Comparison of ENCODE assay signal across 1 cellular context in genomic region chr6:3755637-3756515, GRCh38.
TF ChIP-seq lines count a peak whose summit lies in the region.

No MANE protein-coding gene starts in this region.

TF ChIP-seq in HEK293T, 16 proteins besides CTCF, POLR2A, EP300 and RAD21 (continued from another document):
- TF ChIP-seq ZNF384 (IDR thresholded peaks at IDR 0.05): no peak
- TF ChIP-seq NFRKB (IDR thresholded peaks at IDR 0.05): no peak
- no peak for TF ChIP-seq FOXM1 (IDR thresholded peaks at IDR 0.05; ENCODE audit: borderline replicate concordance)
TF ChIP-seq in HEK293T: peak in this region for 0.
